28 cellular contexts compared by ENCODE assay signal in the genomic region with DNA sequence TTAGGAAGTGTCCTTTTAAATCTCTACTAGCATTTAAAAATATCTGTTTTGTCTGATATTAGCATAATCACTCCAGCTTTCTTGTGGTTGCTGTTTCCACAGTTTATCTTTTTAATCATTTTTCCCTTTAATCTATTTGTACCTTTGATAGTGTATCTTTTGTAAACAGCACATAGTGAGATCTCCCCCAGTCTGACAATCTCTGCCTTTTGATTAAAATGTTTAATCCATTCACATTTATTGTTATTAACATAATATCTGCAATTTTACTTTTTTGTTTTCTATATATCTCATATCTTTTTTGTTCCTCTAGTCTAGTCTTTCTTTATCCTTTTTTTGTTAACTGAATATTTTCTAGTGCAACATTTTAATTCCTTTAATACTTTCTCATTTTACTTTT.
"Had no signal": no experiment of that assay in that cellular context is flagged by ENCODE, and none has a peak within 500 bp of the region (broad histone marks: within the 10 kb centered on the region; RNA-seq: fewer than 3 reads in every experiment).

No MANE protein-coding gene starts in this region.

- DNase-seq: natural killer cell; occipital lobe; ovary; posterior cingulate gyrus; psoas muscle; right cardiac atrium; right lobe of liver; sigmoid colon; spleen; stimulated activated CD4-positive, alpha-beta T cell treated with anti-CD3 and anti-CD28 coated beads, Interleukin-12 subunit alpha, Interleukin-12 subunit beta, amount 100 ng/mL, for 4 hours; stimulated activated CD4-positive, alpha-beta T cell treated with anti-CD3 and anti-CD28 coated beads, Interleukin-1b, Interleukin-23, amount 100 ng/mL, for 48 hours; stimulated activated CD4-positive, alpha-beta T cell treated with anti-CD3 and anti-CD28 coated beads, Interleukin-4, amount 100 ng/mL, for 1 hour; stimulated activated CD4-positive, alpha-beta T cell treated with anti-CD3 and anti-CD28 coated beads, Interleukin-4, amount 100 ng/mL, for 4 hours; stimulated activated CD8-positive, alpha-beta memory T cell treated with anti-CD3 and anti-CD28 coated beads, Interleukin-4, amount 100 ng/mL, for 48 hours; stimulated activated naive CD4-positive, alpha-beta T cell; stimulated activated naive CD8-positive, alpha-beta T cell treated with anti-CD3 and anti-CD28 coated beads, Interleukin-15, amount 100 ng/mL, for 72 hours; stimulated activated naive CD8-positive, alpha-beta T cell treated with anti-CD3 and anti-CD28 coated beads, Interleukin-15, Interleukin-2, amounts not matched to agents 100 U/mL and 50 U/mL, for 24 hours; substantia nigra; testis; tibial artery; transverse colon; upper lobe of right lung; uterus had no signal

- ATAC-seq: natural killer cell; psoas muscle; right cardiac atrium; right lobe of liver; stimulated activated memory B cell treated with anti-CD40 and anti-IgM and Interleukin-4, amounts not matched to agents 10 μg/mL and 1 μg/mL and 100 μg/mL, for 72 hours; stimulated activated naive CD8-positive, alpha-beta T cell treated with anti-CD3 and anti-CD28 coated beads, Interleukin-15, amount 100 ng/mL, for 72 hours; stimulated activated naive CD8-positive, alpha-beta T cell treated with anti-CD3 and anti-CD28 coated beads, Interleukin-15, Interleukin-2, amounts not matched to agents 100 U/mL and 50 U/mL, for 24 hours; upper lobe of right lung had no signal

- H3K4me3 ChIP-seq: neural progenitor cell, ovary, psoas muscle, right lobe of liver, sigmoid colon, smooth muscle cell, spleen, suprapubic skin, testis, tibial artery, transverse colon, upper lobe of right lung, uterus had no signal

- H3K9ac ChIP-seq: neural progenitor cell, parathyroid adenoma had no signal

- H2AFZ ChIP-seq: neural progenitor cell, parathyroid adenoma had no signal

- H3K27ac ChIP-seq: neural progenitor cell, ovary, parathyroid adenoma, psoas muscle, right lobe of liver, sigmoid colon, spleen, suprapubic skin, testis, tibial artery, transverse colon, upper lobe of right lung, uterus had no signal

- H3K4me2 ChIP-seq: neural progenitor cell, smooth muscle cell had no signal

- H3K27me3 ChIP-seq: neural progenitor cell, ovary, right lobe of liver, sigmoid colon, spleen, suprapubic skin, testis, tibial artery, transverse colon, upper lobe of right lung, uterus had no signal

- H3K9me3 ChIP-seq: ovary, right lobe of liver, testis had no signal

- H3K4me1 ChIP-seq: neural progenitor cell, psoas muscle, right lobe of liver, sigmoid colon, spleen, suprapubic skin, testis, tibial artery, transverse colon, upper lobe of right lung, uterus had no signal

- H3K36me3 ChIP-seq: neural progenitor cell, ovary, right lobe of liver, sigmoid colon, upper lobe of right lung, uterus had no signal

- H3K79me2 ChIP-seq: parathyroid adenoma had no signal
